In the genomic region with DNA sequence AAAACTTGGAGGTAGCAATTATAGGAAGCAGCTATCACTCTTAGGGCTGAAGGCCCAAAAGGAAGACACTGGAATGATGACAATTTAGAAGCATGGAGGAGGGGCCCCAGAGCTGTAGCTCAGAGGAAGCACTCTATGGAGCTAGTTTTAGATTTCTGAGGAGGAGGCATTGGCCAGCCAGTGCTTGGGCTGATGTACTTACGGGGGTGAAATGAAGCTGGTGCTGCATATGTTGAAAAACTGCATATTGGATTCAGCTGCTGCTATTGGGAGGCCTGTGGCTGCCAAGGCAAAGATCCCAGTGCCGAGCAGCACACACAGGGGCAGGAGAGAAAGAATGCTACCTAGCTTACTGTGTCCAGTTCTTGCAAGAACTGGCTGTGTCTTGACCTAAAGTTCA, we compare ENCODE assay signal across 1 cellular context.
TF ChIP-seq lines count a peak whose summit lies in the region.

No MANE protein-coding gene starts in this region.

TF ChIP-seq in IMR-90, 13 proteins besides CTCF, POLR2A, EP300 and RAD21 (continued from another document):
- TF ChIP-seq CHD1 (IDR thresholded peaks at IDR 0.05; ENCODE audit: low read depth, low read length) (no peak), BHLHE40 (IDR thresholded peaks at IDR 0.05; ENCODE audit: low read depth, low read length) (no peak), NFE2L2 (IDR thresholded peaks at IDR 0.05; ENCODE audit: low read depth, low read length) (no peak), MXI1 (IDR thresholded peaks at IDR 0.05; ENCODE audit: borderline replicate concordance, low read depth, low read length) (no peak), MAZ (IDR thresholded peaks at IDR 0.05; ENCODE audit: borderline replicate concordance, low read depth, low read length) (no peak), MAFK (IDR thresholded peaks at IDR 0.05; ENCODE audit: low read depth, low read length) (no peak), RFX5 (IDR thresholded peaks at IDR 0.05; ENCODE audit: low read depth, low read length) (no peak)
- TF ChIP-seq, protein P1, sequence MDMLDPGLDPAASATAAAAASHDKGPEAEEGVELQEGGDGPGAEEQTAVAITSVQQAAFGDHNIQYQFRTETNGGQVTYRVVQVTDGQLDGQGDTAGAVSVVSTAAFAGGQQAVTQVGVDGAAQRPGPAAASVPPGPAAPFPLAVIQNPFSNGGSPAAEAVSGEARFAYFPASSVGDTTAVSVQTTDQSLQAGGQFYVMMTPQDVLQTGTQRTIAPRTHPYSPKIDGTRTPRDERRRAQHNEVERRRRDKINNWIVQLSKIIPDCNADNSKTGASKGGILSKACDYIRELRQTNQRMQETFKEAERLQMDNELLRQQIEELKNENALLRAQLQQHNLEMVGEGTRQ (IDR thresholded peaks at IDR 0.05; ENCODE audit: low read depth, low read length): no peak
